Comparison of ENCODE assay signal across 35 cellular contexts in the genomic region with DNA sequence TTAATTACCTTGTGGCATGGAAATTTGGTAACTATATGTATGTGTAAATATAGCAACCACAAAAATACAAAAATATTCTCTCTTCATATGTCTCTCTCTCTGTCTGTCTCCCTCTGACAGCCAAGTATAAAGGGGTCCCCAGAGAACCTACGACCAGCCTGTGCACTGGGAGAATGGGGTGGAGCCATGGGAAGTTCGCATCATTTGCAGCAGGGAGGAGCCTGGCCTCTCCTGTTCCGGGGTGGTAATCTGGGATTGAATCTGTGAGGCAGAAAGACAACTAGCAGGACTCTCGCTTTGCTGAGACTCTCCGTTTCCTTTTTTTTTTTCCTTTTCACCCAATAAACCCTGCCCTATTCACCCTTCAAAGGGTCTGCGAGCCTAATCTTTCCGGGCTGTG.
"Had no signal": no experiment of that assay in that cellular context is flagged by ENCODE, and none has a peak within 500 bp of the region (broad histone marks: within the 10 kb centered on the region; RNA-seq: fewer than 3 reads in every experiment).

No MANE protein-coding gene starts in this region.

- H3K9me3 Mint-ChIP-seq: activated naive CD4-positive, alpha-beta T cell treated with anti-CD3 and anti-CD28 coated beads, Interleukin-2, amount 10 ng/mL, durations not matched to agents 7 days and 5 days; brain; T-helper 1 cell treated with Interleukin-12 subunit alpha and Interleukin-12 subunit beta and Interleukin-4 antibody, amounts not matched to agents 30 μg/mL and 1 μg/mL, for 36 hours; T-helper 2 cell treated with Interferon-gamma antibody and Interleukin-4, amounts not matched to agents 5 μg/mL and 100 μg/mL, for 36 hours had no signal

- H3K36me3 Mint-ChIP-seq: activated CD8-positive, alpha-beta memory T cell treated with anti-CD3 and anti-CD28 coated beads, Interleukin-2, amount 10 ng/mL, durations not matched to agents 7 days and 5 days; activated naive CD4-positive, alpha-beta T cell treated with anti-CD3 and anti-CD28 coated beads, Interleukin-2, amount 10 ng/mL, durations not matched to agents 7 days and 5 days; activated naive CD8-positive, alpha-beta T cell; brain had no signal

- H3K4me2 ChIP-seq: KMS-11, SK-N-SH had no signal

- H3K9ac ChIP-seq: KMS-11, SK-N-SH had no signal

- H3K27me3 ChIP-seq: SJCRH30 had no signal

- FAIRE-seq: bronchial epithelial cell had no signal

- H3K4me3 Mint-ChIP-seq: activated CD4-positive, alpha-beta memory T cell treated with anti-CD3 and anti-CD28 coated beads, Interleukin-2, amount 10 ng/mL, durations not matched to agents 7 days and 5 days; activated CD8-positive, alpha-beta memory T cell treated with anti-CD3 and anti-CD28 coated beads, Interleukin-2, amount 10 ng/mL, durations not matched to agents 7 days and 5 days; activated naive CD4-positive, alpha-beta T cell treated with anti-CD3 and anti-CD28 coated beads, Interleukin-2, amount 10 ng/mL, durations not matched to agents 7 days and 5 days; activated naive CD8-positive, alpha-beta T cell; activated naive CD8-positive, alpha-beta T cell treated with anti-CD3 and anti-CD28 coated beads, Interleukin-2, amount 50 U/mL, for 24 hours; brain; T-helper 1 cell treated with Interleukin-12 subunit alpha and Interleukin-12 subunit beta and Interleukin-4 antibody, amounts not matched to agents 30 μg/mL and 1 μg/mL, for 36 hours; T-helper 2 cell treated with Interferon-gamma antibody and Interleukin-4, amounts not matched to agents 5 μg/mL and 100 μg/mL, for 36 hours had no signal

- DNase-seq: activated CD4-positive, alpha-beta memory T cell treated with anti-CD3 and anti-CD28 coated beads, Interleukin-2, amount 10 ng/mL, durations not matched to agents 7 days and 5 days; activated CD4-positive, alpha-beta T cell treated with anti-CD3 and anti-CD28 coated beads for 1 hour; activated CD4-positive, alpha-beta T cell treated with anti-CD3 and anti-CD28 coated beads for 48 hours; activated CD4-positive, CD25-positive, alpha-beta regulatory T cell; activated CD8-positive, alpha-beta memory T cell treated with anti-CD3 and anti-CD28 coated beads for 24 hours; activated CD8-positive, alpha-beta memory T cell treated with anti-CD3 and anti-CD28 coated beads, Interleukin-2, amount 10 ng/mL, durations not matched to agents 7 days and 5 days; activated CD8-positive, alpha-beta memory T cell treated with anti-CD3 and anti-CD28 coated beads, Interleukin-2, amount 50 U/mL, for 48 hours; activated effector memory CD4-positive, alpha-beta T cell treated with Interleukin-2 at 50 U/mL for 16 hours; activated naive CD4-positive, alpha-beta T cell treated with anti-CD3 and anti-CD28 coated beads, Interleukin-2, amount 10 ng/mL, durations not matched to agents 7 days and 5 days; activated naive CD8-positive, alpha-beta T cell treated with anti-CD3 and anti-CD28 coated beads, Interleukin-2, amount 50 U/mL, for 24 hours; activated T-cell treated with anti-CD3 and anti-CD28 coated beads, Interleukin-2, amount 50 U/mL, for 48 hours; anterior cingulate cortex; caudate nucleus; cerebellar nuclear complex; MM.1S; MV-4-11; NCI-H1092; NCI-H1436 treated with DMSO at 0.1 percent for 48 hours; NCI-H187; NCI-H2029 treated with DMSO at 0.1 percent for 48 hours; NCI-H2171 treated with DMSO at 0.1 percent for 48 hours; NCI-H2227 treated with DMSO at 0.1 percent for 48 hours; NCI-H446; NCI-H510A treated with DMSO at 0.1 percent for 48 hours; NCI-H526 treated with DMSO at 0.1 percent for 48 hours; SHP77; SJCRH30; SK-N-SH had no signal

- H3K9me3 ChIP-seq: SJCRH30, SK-N-SH had no signal

- H3K27ac Mint-ChIP-seq: activated CD4-positive, alpha-beta memory T cell treated with anti-CD3 and anti-CD28 coated beads, Interleukin-2, amount 10 ng/mL, durations not matched to agents 7 days and 5 days; activated CD8-positive, alpha-beta memory T cell treated with anti-CD3 and anti-CD28 coated beads, Interleukin-2, amount 10 ng/mL, durations not matched to agents 7 days and 5 days; activated naive CD4-positive, alpha-beta T cell treated with anti-CD3 and anti-CD28 coated beads, Interleukin-2, amount 10 ng/mL, durations not matched to agents 7 days and 5 days; activated naive CD8-positive, alpha-beta T cell; activated naive CD8-positive, alpha-beta T cell treated with anti-CD3 and anti-CD28 coated beads, Interleukin-2, amount 50 U/mL, for 24 hours; brain; T-helper 1 cell treated with Interleukin-12 subunit alpha and Interleukin-12 subunit beta and Interleukin-4 antibody, amounts not matched to agents 30 μg/mL and 1 μg/mL, for 36 hours; T-helper 2 cell treated with Interferon-gamma antibody and Interleukin-4, amounts not matched to agents 5 μg/mL and 100 μg/mL, for 36 hours had no signal

- H3K27ac ChIP-seq: KMS-11, SJCRH30 had no signal

- ATAC-seq: activated CD8-positive, alpha-beta memory T cell treated with anti-CD3 and anti-CD28 coated beads, Interleukin-2, amount 10 ng/mL, durations not matched to agents 7 days and 5 days; activated naive CD8-positive, alpha-beta T cell treated with anti-CD3 and anti-CD28 coated beads, Interleukin-2, amount 50 U/mL, for 24 hours; Panc1 had no signal

- H3K4me1 Mint-ChIP-seq: activated CD4-positive, alpha-beta memory T cell treated with anti-CD3 and anti-CD28 coated beads, Interleukin-2, amount 10 ng/mL, durations not matched to agents 7 days and 5 days; activated CD8-positive, alpha-beta memory T cell treated with anti-CD3 and anti-CD28 coated beads, Interleukin-2, amount 10 ng/mL, durations not matched to agents 7 days and 5 days; activated naive CD4-positive, alpha-beta T cell treated with anti-CD3 and anti-CD28 coated beads, Interleukin-2, amount 10 ng/mL, durations not matched to agents 7 days and 5 days; activated naive CD8-positive, alpha-beta T cell treated with anti-CD3 and anti-CD28 coated beads, Interleukin-2, amount 50 U/mL, for 24 hours; brain had no signal

- H3K4me3 ChIP-seq: SJCRH30 had no signal

- H3K27me3 Mint-ChIP-seq: activated CD4-positive, alpha-beta memory T cell treated with anti-CD3 and anti-CD28 coated beads, Interleukin-2, amount 10 ng/mL, durations not matched to agents 7 days and 5 days; activated CD8-positive, alpha-beta memory T cell treated with anti-CD3 and anti-CD28 coated beads, Interleukin-2, amount 10 ng/mL, durations not matched to agents 7 days and 5 days; activated naive CD4-positive, alpha-beta T cell treated with anti-CD3 and anti-CD28 coated beads, Interleukin-2, amount 10 ng/mL, durations not matched to agents 7 days and 5 days; activated naive CD8-positive, alpha-beta T cell; activated naive CD8-positive, alpha-beta T cell treated with anti-CD3 and anti-CD28 coated beads, Interleukin-2, amount 50 U/mL, for 24 hours; brain had no signal

- H3K36me3 ChIP-seq: SJCRH30 had no signal
